ENCODE assay signal across 11 cellular contexts in the genomic region with DNA sequence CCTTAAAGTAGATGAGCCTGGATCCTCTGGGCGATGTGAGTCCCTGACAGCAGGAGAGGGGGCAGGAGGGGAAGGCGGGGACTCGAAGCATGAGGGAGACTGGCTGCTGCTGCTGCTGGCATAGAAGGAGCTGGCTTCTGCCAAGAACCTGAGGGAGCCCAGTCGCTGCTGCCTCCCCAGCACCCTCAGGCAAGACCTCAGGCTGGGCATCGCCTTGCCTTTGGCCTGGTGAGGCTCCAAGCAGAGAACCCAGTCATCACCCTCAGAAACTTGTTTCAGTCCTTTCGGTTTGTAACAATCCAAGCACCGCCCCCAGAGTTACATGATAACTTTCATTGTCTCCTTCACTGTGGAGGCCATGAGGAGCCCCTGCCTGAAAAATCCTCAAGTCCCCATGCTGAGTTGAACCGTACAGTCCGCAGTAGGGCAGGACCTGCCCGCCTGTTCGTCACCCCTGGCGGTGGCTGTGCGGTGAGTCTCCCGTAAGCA. TPM values are rescaled to one million over a fixed set of nuclear protein-coding genes. Genes with fewer than 3 reads are reported as not detected.
DNase-seq lines count a peak whose midpoint lies in the region; ATAC-seq and TF ChIP-seq lines count a peak whose summit lies in the region.
"Had no signal": no experiment of that assay in that cellular context is flagged by ENCODE, and none has a peak within 500 bp of the region (broad histone marks: within the 10 kb centered on the region; RNA-seq: fewer than 3 reads in every experiment).

No MANE protein-coding gene starts in this region.

- ATAC-seq in Panc1: peak; percentile 71
- peak; percentile 69 for ATAC-seq in gastroesophageal sphincter
- ATAC-seq in GM18868 (IDR thresholded peaks at IDR 0.05; ENCODE audit: unreplicated experiment): no peak
- ATAC-seq in GM18520 (IDR thresholded peaks at IDR 0.05; ENCODE audit: unreplicated experiment): no peak
- no peak for ATAC-seq in activated CD8-positive, alpha-beta T cell treated with anti-CD3 and anti-CD28 coated beads for 36 hours

- no peak for TF ChIP-seq POLR2A in gastroesophageal sphincter (IDR thresholded peaks at IDR 0.05)

- H3K27me3 ChIP-seq in Panc1 (ENCODE audit: control insufficient read depth, insufficient read depth, low read length): no peaks in the 10 kb centered on the region
- peaks cover 23% of the 10 kb centered on the region for H3K27me3 ChIP-seq in gastroesophageal sphincter
- H3K27me3 ChIP-seq: upper lobe of left lung had no signal

- 51 to 59% methylated on average over 2 to 7 of the region's 14 CpGs for WGBS in gastroesophageal sphincter (ENCODE audit: low coverage in 1 of 2), 2 donors

- peaks cover 1% of the 10 kb centered on the region; the same call in 1 of the 2 replicates for H3K9me3 ChIP-seq in Panc1 (ENCODE audit: control insufficient read depth, insufficient read depth, low read depth, low read length)
- H3K9me3 ChIP-seq in gastroesophageal sphincter: peaks cover 0 to 3% (median 0%) of the 10 kb centered on the region in 3 donors

- no peaks in the 10 kb centered on the region for H3K27me3 Mint-ChIP-seq in activated CD8-positive, alpha-beta T cell treated with anti-CD3 and anti-CD28 coated beads for 36 hours

- no peak overlapping the region for H3K27ac ChIP-seq in Panc1 (ENCODE audit: low read length)
- peak overlapping the region in 2 of 4 donors; percentile 0 to 12 for H3K27ac ChIP-seq in gastroesophageal sphincter
- H3K27ac ChIP-seq: upper lobe of left lung had no signal

- DNase-seq in EL (peak; percentile 39), Panc1 (ENCODE audit: low read depth, low spot score) (no peak), renal cortical epithelial cell (ENCODE audit: low read depth) (peak; percentile 22), SKM-1 treated with dmso at 0.1 percent for 144 hours (lab: John Stamatoyannopoulos, UW; ENCODE audit: unreplicated experiment) (no peak)
- no peak for DNase-seq in activated CD8-positive, alpha-beta T cell treated with anti-CD3 and anti-CD28 coated beads for 36 hours
- DNase-seq: SHP77, upper lobe of left lung had no signal

- BruUV-seq in Panc1 (replicated peaks; lab: Mats Ljungman, UMichigan): no TSS peak

- CTCF ChIA-PET in Panc1 (lab: Charles Lee): no interaction called here
- CTCF ChIA-PET in activated CD8-positive, alpha-beta T cell treated with anti-CD3 and anti-CD28 coated beads for 36 hours (lab: Charles Lee): interaction anchor here (1.3 to 1.4 kb wide), 2 partner anchors 14 to 15 kb away, joined by 3 read pairs; no protein-coding TSS in a partner anchor

- no peaks in the 10 kb centered on the region for H3K9me3 Mint-ChIP-seq in activated CD8-positive, alpha-beta T cell treated with anti-CD3 and anti-CD28 coated beads for 36 hours

- in situ Hi-C loops in Panc1 (cut with HindIII; ENCODE audit: low pct_unique_long_range_greater_than_20kb, low sequenced_read_pairs): no loop called here

- TF ChIP-seq CTCF in Panc1 (IDR thresholded peaks at IDR 0.05) (no peak), gastroesophageal sphincter (IDR thresholded peaks at IDR 0.05) (no peak)
- TF ChIP-seq CTCF in activated CD8-positive, alpha-beta T cell treated with anti-CD3 and anti-CD28 coated beads for 36 hours (IDR thresholded peaks at IDR 0.05): no peak

- H3K36me3 ChIP-seq in Panc1 (ENCODE audit: control insufficient read depth, insufficient read depth, low read length): no peaks in the 10 kb centered on the region
- no peaks in the 10 kb centered on the region for H3K36me3 ChIP-seq in gastroesophageal sphincter
- H3K36me3 ChIP-seq: upper lobe of left lung had no signal

- no peak overlapping the region for H3K4me3 Mint-ChIP-seq in activated CD8-positive, alpha-beta T cell treated with anti-CD3 and anti-CD28 coated beads for 36 hours
- H3K4me3 Mint-ChIP-seq: natural killer cell treated with Interleukin-12 subunit alpha and Interleukin-12 subunit beta and Interleukin-15 and Interleukin-18, amount 100 ng/mL, for 72 hours had no signal

- no peaks in the 10 kb centered on the region for H3K4me1 Mint-ChIP-seq in activated CD8-positive, alpha-beta T cell treated with anti-CD3 and anti-CD28 coated beads for 36 hours (ENCODE audit: low read depth)

- intact Hi-C loops in Panc1 (cut with micrococcal nuclease; ENCODE audit: unreplicated experiment): no loop called here
- intact Hi-C loops in activated CD8-positive, alpha-beta T cell treated with anti-CD3 and anti-CD28 coated beads for 36 hours (cut with micrococcal nuclease): no loop called here

- no peaks in the 10 kb centered on the region for H3K36me3 Mint-ChIP-seq in activated CD8-positive, alpha-beta T cell treated with anti-CD3 and anti-CD28 coated beads for 36 hours (ENCODE audit: low read depth)

- POLR2A ChIA-PET in Panc1 (lab: Charles Lee): no interaction called here
- POLR2A ChIA-PET in activated CD8-positive, alpha-beta T cell treated with anti-CD3 and anti-CD28 coated beads for 36 hours (lab: Charles Lee): no interaction called here

- H3K4me1 ChIP-seq in Panc1 (ENCODE audit: control insufficient read depth, insufficient read depth, low read length) (peaks cover 10% of the 10 kb centered on the region), gastroesophageal sphincter (peaks cover 0 to 13% (median 5%) of the 10 kb centered on the region in 3 donors)
- H3K4me1 ChIP-seq: upper lobe of left lung had no signal

- H3K27ac Mint-ChIP-seq in activated CD8-positive, alpha-beta T cell treated with anti-CD3 and anti-CD28 coated beads for 36 hours: no peak overlapping the region
- H3K27ac Mint-ChIP-seq: natural killer cell treated with Interleukin-12 subunit alpha and Interleukin-12 subunit beta and Interleukin-15 and Interleukin-18, amount 100 ng/mL, for 72 hours had no signal

- TF ChIP-seq EP300 in gastroesophageal sphincter (IDR thresholded peaks at IDR 0.05): no peak

- H3K4me3 ChIP-seq in Panc1 (ENCODE audit: low read depth in 2 of 2, low read length in 2 of 2): peak overlapping the region; percentile 25 to 44
- H3K4me3 ChIP-seq in gastroesophageal sphincter: peak overlapping the region in 1 of 2 donors; percentile 33

RNA-seq across cellular contexts. Expression of a gene that starts 38.8 kb away (rescaled TPM):
- 59.6 TPM for total RNA-seq in Panc1 (2021; ENCODE audit: unreplicated experiment)
- polyA plus RNA-seq in Panc1 (2012; ENCODE audit: insufficient read length): 68.4 TPM
- total RNA-seq in gastroesophageal sphincter: 10 to 100 TPM; 17.6 to 31.1 (median 24.2) TPM
- total RNA-seq in renal cortical epithelial cell: 24.3 and 35.5 TPM in 2 replicates
- 10 to 100 TPM; 11.7 to 12.4 TPM for total RNA-seq in activated CD8-positive, alpha-beta T cell treated with anti-CD3 and anti-CD28 coated beads for 36 hours

Comparison
In these comparisons a context has a peak if more than half of its experiments do, and no peak if none do; other contexts are left out.
1. DNase-seq: peak in EL (single experiment) and renal cortical epithelial cell (single experiment); none in Panc1 (single experiment), SKM-1 treated with dmso at 0.1 percent for 144 hours (single experiment) and activated CD8-positive, alpha-beta T cell treated with anti-CD3 and anti-CD28 coated beads for 36 hours (single experiment).
2. ATAC-seq: peak in Panc1 (single experiment) and gastroesophageal sphincter (single experiment); none in GM18868 (single experiment), GM18520 (single experiment) and activated CD8-positive, alpha-beta T cell treated with anti-CD3 and anti-CD28 coated beads for 36 hours (single experiment).